8 cellular contexts compared by ENCODE assay signal in the genomic region with DNA sequence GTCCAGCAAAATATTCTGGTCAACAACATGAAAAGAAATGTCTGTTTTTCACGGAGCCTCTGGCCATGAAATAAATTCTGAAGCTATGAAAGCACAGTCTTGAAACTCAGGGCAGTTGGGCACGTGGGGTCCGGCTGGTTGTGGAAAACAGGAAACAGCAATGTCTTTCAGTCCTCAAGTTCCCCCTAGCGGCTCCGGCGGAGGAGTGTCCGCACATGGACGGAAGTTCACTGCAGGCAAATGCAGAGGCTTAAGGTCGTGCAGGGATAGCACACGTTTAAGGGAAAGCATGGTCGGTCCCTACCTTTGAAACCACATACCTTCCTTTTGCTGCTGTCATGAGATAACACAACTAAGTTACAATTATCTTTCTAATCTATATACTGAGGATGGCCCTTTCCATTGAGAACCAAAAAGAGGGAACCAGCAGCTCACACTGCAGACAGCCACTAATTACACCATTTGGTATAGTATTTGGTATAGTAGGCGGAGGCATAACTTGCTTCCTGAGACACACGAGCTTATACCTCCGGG. TPM values are rescaled to one million over a fixed set of nuclear protein-coding genes. Genes with fewer than 3 reads are reported as not detected.
DNase-seq lines count a peak whose midpoint lies in the region; ATAC-seq and TF ChIP-seq lines count a peak whose summit lies in the region.

No MANE protein-coding gene starts in this region.

- peaks cover 4% of the 10 kb centered on the region for H3K4me1 Mint-ChIP-seq in endodermal cell

- H3K9ac ChIP-seq in NT2/D1 (ENCODE audit: insufficient read length, low read depth) = no peak overlapping the region
- no peak overlapping the region for H3K9ac ChIP-seq in endodermal cell (ENCODE audit: extremely low read depth, low read length, poor library complexity, severe bottlenecking)

- H3K27ac ChIP-seq in endodermal cell (ENCODE audit: low read depth, low read length) = no peak overlapping the region

- H3K4me3 ChIP-seq in NT2/D1 (ENCODE audit: insufficient read length, low read depth) (no peak overlapping the region), endodermal cell (ENCODE audit: low read length) (no peak overlapping the region)

- no peaks in the 10 kb centered on the region for H3K27me3 Mint-ChIP-seq in endodermal cell (ENCODE audit: insufficient read depth)

- whole genome bisulfite sequencing in endodermal cell (ENCODE audit: insufficient coverage in 1 of 2, insufficient read length in 1 of 2), 2 experiments = 1 to 21% methylated on average over 11 to 14 of the region's 14 CpGs

- TF ChIP-seq CTCF in endodermal cell (conservative IDR thresholded peaks at IDR 0.05) = peak; percentile 90

- DNase-seq in COLO829 (ENCODE audit: low spot score) (peak; percentile 93), HT-29 (ENCODE audit: low spot score) (peak; percentile 92), NT2/D1 (ENCODE audit: low read depth, low spot score) (peak; percentile 90), endodermal cell (peak; percentile 93), midbrain (lab: John Stamatoyannopoulos, UW) (peak; percentile 91)
- DNase-seq in activated CD8-positive, alpha-beta memory T cell treated with anti-CD3 and anti-CD28 coated beads for 24 hours = peak; percentile 87
- peak; percentile 69 for DNase-seq in stimulated activated CD8-positive, alpha-beta memory T cell treated with anti-CD3 and anti-CD28 coated beads, Interleukin-4, amount 100 ng/mL, for 24 hours (ENCODE audit: low read depth)

- ATAC-seq in GM21381 (IDR thresholded peaks at IDR 0.05; ENCODE audit: unreplicated experiment) = peak; percentile 79

- H3K9me3 Mint-ChIP-seq in endodermal cell = no peaks in the 10 kb centered on the region

- peaks cover 7% of the 10 kb centered on the region for H3K4me1 ChIP-seq in NT2/D1 (ENCODE audit: insufficient read depth, insufficient read length)
- no peaks in the 10 kb centered on the region for H3K4me1 ChIP-seq in endodermal cell (ENCODE audit: control insufficient read depth, insufficient read depth, low read length)

- H3K4me3 Mint-ChIP-seq in endodermal cell = no peak overlapping the region

- H3K27ac Mint-ChIP-seq in endodermal cell = no peak overlapping the region

- peaks cover 15% of the 10 kb centered on the region for H3K36me3 Mint-ChIP-seq in endodermal cell (ENCODE audit: low read depth)

- H3K9me3 ChIP-seq in NT2/D1 (ENCODE audit: insufficient read depth, low read length) (peaks cover 5% of the 10 kb centered on the region; the same call in 1 of the 2 replicates), endodermal cell (ENCODE audit: control insufficient read depth, low read length) (no peaks in the 10 kb centered on the region)

- H3K27me3 ChIP-seq in NT2/D1 (ENCODE audit: insufficient read depth, insufficient read length) (no peaks in the 10 kb centered on the region), endodermal cell (ENCODE audit: control insufficient read depth, insufficient read depth, low read length, poor library complexity, severe bottlenecking) (no peaks in the 10 kb centered on the region)

- H3K36me3 ChIP-seq in NT2/D1 (ENCODE audit: insufficient read depth, insufficient read length, low read length) = no peaks in the 10 kb centered on the region
- H3K36me3 ChIP-seq in endodermal cell (ENCODE audit: control insufficient read depth, insufficient read depth, low read length) = peaks cover 12% of the 10 kb centered on the region

RNA-seq across cellular contexts. Expression of a gene that starts 52.5 kb away (rescaled TPM):
- total RNA-seq in HT-29 (2014; rRNA removed; shearing (Covaris generic)) = 0.51 and 0.57 TPM in 2 replicates
- 1 to 10 TPM; 1.5 to 2.1 TPM for total RNA-seq in endodermal cell
- polyA plus RNA-seq in endodermal cell (2013, experiment 1 of 2) = 1.2 TPM
- polyA plus RNA-seq in endodermal cell (2013, experiment 2 of 2) = 0.87 TPM
